ENCODE assay signal across 1 cellular context in the genomic region with DNA sequence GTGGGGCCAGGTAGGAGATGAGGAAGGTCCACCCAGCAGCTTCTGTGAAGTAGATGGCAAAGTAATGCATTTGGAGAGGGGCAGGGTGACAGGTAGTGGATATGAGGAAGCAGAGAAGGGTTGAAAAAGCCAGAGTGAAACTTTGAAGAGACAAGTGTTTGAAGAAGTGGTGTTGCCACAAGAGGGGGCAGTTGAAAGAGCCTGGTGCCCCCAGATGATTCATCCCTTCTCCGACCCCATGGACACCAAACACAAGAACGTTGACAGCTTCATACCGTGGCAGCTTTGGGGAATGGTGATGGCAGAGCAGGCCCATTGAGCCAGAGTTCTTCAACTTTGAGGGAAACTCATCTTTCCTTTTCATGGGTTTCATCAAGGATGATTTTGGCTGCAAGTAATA.
TF ChIP-seq lines count a peak whose summit lies in the region.

No MANE protein-coding gene starts in this region.

TF ChIP-seq in HCT116, 20 proteins besides CTCF, POLR2A, EP300 and RAD21:
- TF ChIP-seq TCF7L2 (IDR thresholded peaks at IDR 0.05; ENCODE audit: borderline replicate concordance, extremely low read depth, insufficient read depth, insufficient read length) (no peak), ZFX (IDR thresholded peaks at IDR 0.05) (no peak), FOSL1 (IDR thresholded peaks at IDR 0.05; ENCODE audit: low read depth) (no peak), CBX3 (IDR thresholded peaks at IDR 0.05; ENCODE audit: low read depth) (no peak), EZH2 (IDR thresholded peaks at IDR 0.05) (no peak)
- TF ChIP-seq, protein P1, sequence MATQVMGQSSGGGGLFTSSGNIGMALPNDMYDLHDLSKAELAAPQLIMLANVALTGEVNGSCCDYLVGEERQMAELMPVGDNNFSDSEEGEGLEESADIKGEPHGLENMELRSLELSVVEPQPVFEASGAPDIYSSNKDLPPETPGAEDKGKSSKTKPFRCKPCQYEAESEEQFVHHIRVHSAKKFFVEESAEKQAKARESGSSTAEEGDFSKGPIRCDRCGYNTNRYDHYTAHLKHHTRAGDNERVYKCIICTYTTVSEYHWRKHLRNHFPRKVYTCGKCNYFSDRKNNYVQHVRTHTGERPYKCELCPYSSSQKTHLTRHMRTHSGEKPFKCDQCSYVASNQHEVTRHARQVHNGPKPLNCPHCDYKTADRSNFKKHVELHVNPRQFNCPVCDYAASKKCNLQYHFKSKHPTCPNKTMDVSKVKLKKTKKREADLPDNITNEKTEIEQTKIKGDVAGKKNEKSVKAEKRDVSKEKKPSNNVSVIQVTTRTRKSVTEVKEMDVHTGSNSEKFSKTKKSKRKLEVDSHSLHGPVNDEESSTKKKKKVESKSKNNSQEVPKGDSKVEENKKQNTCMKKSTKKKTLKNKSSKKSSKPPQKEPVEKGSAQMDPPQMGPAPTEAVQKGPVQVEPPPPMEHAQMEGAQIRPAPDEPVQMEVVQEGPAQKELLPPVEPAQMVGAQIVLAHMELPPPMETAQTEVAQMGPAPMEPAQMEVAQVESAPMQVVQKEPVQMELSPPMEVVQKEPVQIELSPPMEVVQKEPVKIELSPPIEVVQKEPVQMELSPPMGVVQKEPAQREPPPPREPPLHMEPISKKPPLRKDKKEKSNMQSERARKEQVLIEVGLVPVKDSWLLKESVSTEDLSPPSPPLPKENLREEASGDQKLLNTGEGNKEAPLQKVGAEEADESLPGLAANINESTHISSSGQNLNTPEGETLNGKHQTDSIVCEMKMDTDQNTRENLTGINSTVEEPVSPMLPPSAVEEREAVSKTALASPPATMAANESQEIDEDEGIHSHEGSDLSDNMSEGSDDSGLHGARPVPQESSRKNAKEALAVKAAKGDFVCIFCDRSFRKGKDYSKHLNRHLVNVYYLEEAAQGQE (IDR thresholded peaks at IDR 0.05; ENCODE audit: low read depth) = no peak
